ENCODE assay signal across 10 cellular contexts in genomic region chr19:51096473-51097165, GRCh38. TPM values are rescaled to one million over a fixed set of nuclear protein-coding genes. Genes with fewer than 3 reads are reported as not detected.
DNase-seq lines count a peak whose midpoint lies in the region; ATAC-seq and TF ChIP-seq lines count a peak whose summit lies in the region.
"Had no signal": no experiment of that assay in that cellular context is flagged by ENCODE, and none has a peak within 500 bp of the region (broad histone marks: within the 10 kb centered on the region; RNA-seq: fewer than 3 reads in every experiment).

No MANE protein-coding gene starts in this region.

- in situ Hi-C loops in transverse colon (cut with MboI; ENCODE audit: low pct_ligation_motif_present in 1 of 4, low pct_unique_long_range_greater_than_20kb in 1 of 4, low sequenced_read_pairs in 3 of 4), result no loop called here

- ATAC-seq in GM18867 (IDR thresholded peaks at IDR 0.05; ENCODE audit: unreplicated experiment), result no peak

- H3K4me3 ChIP-seq in fibroblast of pulmonary artery (replicated peaks; ENCODE audit: low read depth, low read length) (no peak overlapping the region), transverse colon (no peak overlapping the region)

- POLR2A ChIA-PET in RWPE1 (lab: Yijun Ruan, JAX; ENCODE audit: low non-redundant PET), result interaction anchor here (0.9 kb wide), 1 partner anchor 78 kb away, joined by 4 read pairs; no protein-coding TSS in a partner anchor

- no peaks in the 10 kb centered on the region for H3K36me3 ChIP-seq in transverse colon

- WGBS in transverse colon (ENCODE audit: low coverage in 1 of 2), 2 donors, result 51 to 86% methylated on average over 2 to 6 of the region's 6 CpGs

- TF ChIP-seq POLR2A in transverse colon (IDR thresholded peaks at IDR 0.05), result no peak

- no peaks in the 10 kb centered on the region for H3K27me3 ChIP-seq in transverse colon

- TF ChIP-seq EP300 in transverse colon (IDR thresholded peaks at IDR 0.05; ENCODE audit: low read depth), result no peak

- TF ChIP-seq CTCF in C4-2B (conservative IDR thresholded peaks at IDR 0.05) (peak; percentile 37), GM12873 (IDR thresholded peaks at IDR 0.05; ENCODE audit: insufficient read depth, low read depth, low read length, missing control alignments) (peak; percentile 37), RWPE1 (conservative IDR thresholded peaks at IDR 0.05; ENCODE audit: low read depth) (no peak), fibroblast of pulmonary artery (IDR thresholded peaks at IDR 0.05; ENCODE audit: low read length, missing control alignments) (peak; percentile 25), transverse colon (IDR thresholded peaks at IDR 0.05) (no peak)

- peaks cover 0 to 9% (median 0%) of the 10 kb centered on the region in 4 donors for H3K4me1 ChIP-seq in transverse colon

- intact Hi-C loops in transverse colon (cut with DNase I; ENCODE audit: low total_unique reads), result no loop called here

- DNase-seq in RWPE1 (ENCODE audit: low spot score) (no peak), fibroblast of pulmonary artery (ENCODE audit: low read depth) (peak; percentile 10), transverse colon (no peak), NCI-H226 (no peak), caudate nucleus (lab: John Stamatoyannopoulos, UW) (no peak)
- DNase-seq: NCI-H187 treated with DMSO at 0.1 percent for 48 hours had no signal

- CTCF ChIA-PET in RWPE1 (lab: Yijun Ruan, JAX), result interaction anchor here (0.6 to 4.5 kb wide), 5 partner anchors 77 to 506 kb away, joined by 3 to 64 read pairs (median 3); partner anchors contain the start of gene KLK10

- H3K9me3 ChIP-seq in transverse colon, result no peaks in the 10 kb centered on the region

- H3K27ac ChIP-seq in C4-2B, result no peak overlapping the region
- peak overlapping the region; percentile 59 for H3K27ac ChIP-seq in RWPE1
- H3K27ac ChIP-seq in transverse colon, result no peak overlapping the region
- H3K27ac ChIP-seq in caudate nucleus (ENCODE audit: low read depth, low read length), result no peak overlapping the region

RNA-seq across cellular contexts. Expression of gene CTU1, which starts 11.6 kb away (rescaled TPM):
- total RNA-seq in transverse colon, result 10 to 100 TPM in 1 of 4 donors, 1 to 10 TPM in 3; 3.4 to 35.4 (median 7.3) TPM

RNA-seq across cellular contexts. Expression of gene KLK14, which starts 13.9 kb away (rescaled TPM):
- under 1 TPM in 1 of 4 donors, not detected in 3; 0.82 TPM for total RNA-seq in transverse colon

RNA-seq across cellular contexts. Expression of gene SIGLEC9, which starts 28.1 kb away (rescaled TPM):
- 1 to 10 TPM in 2 of 4 donors, not detected in 2; 2.0 to 2.2 TPM for total RNA-seq in transverse colon

RNA-seq across cellular contexts. Expression of gene KLK13, which starts 31.7 kb away (rescaled TPM):
- total RNA-seq in transverse colon, result 1 to 10 TPM in 1 of 4 donors, not detected in 3; 3.3 TPM
- total RNA-seq: aorta had no signal

RNA-seq across cellular contexts. Expression of gene SIGLEC7, which starts 45.5 kb away (rescaled TPM):
- total RNA-seq in transverse colon, result 1 to 10 TPM in 1 of 4 donors, under 1 TPM in 1, not detected in 2; 0.82 to 2.1 TPM

Comparison
In these comparisons a context has a peak if more than half of its experiments do, and no peak if none do; other contexts are left out.
1. CTCF ChIP-seq: peak in C4-2B (single experiment), GM12873 (single experiment) and fibroblast of pulmonary artery (single experiment); none in RWPE1 (single experiment) and transverse colon (0 of 5).